In the genomic region with DNA sequence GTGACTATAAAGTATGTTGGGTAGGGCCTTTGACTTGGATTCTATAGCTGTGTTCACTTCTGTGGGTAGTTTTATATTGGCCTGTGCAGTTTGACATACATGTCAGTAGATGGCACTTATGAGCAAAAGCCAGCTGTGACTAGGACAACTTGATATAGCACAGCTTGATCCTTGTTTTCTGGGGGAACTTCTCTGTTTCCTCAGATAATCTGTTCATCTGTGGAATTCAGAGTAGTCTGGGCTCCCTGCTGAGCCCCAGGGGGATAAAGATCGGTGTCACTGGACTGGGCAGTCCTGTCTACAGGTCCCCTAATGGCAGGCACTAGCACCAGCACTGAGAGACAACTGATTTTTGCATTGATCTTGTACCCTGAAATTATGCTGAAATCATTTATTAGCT, we compare ENCODE assay signal across 9 cellular contexts. TPM values are rescaled to one million over a fixed set of nuclear protein-coding genes. Genes with fewer than 3 reads are reported as not detected.
A peak's percentile ranks its signal among the peaks of the same experiment; 100 is the strongest.
DNase-seq lines count a peak whose midpoint lies in the region; ATAC-seq and TF ChIP-seq lines count a peak whose summit lies in the region.
"Had no signal": no experiment of that assay in that cellular context is flagged by ENCODE, and none has a peak within 500 bp of the region (broad histone marks: within the 10 kb centered on the region; RNA-seq: fewer than 3 reads in every experiment).

No MANE protein-coding gene starts in this region.

- POLR2A ChIA-PET in IMR-90 (lab: Charles Lee; ENCODE audit: unreplicated experiment): no interaction called here

- peak; percentile 4; the same call in 1 of the 2 replicates for TF ChIP-seq RAD21 in IMR-90 (IDR thresholded peaks at IDR 0.05; ENCODE audit: low read length)

- H3K9me3 ChIP-seq in IMR-90 (ENCODE audit: control insufficient read depth, insufficient read depth, low read length): peaks cover 4% of the 10 kb centered on the region
- no peaks in the 10 kb centered on the region for H3K9me3 ChIP-seq in testis

- H4K91ac ChIP-seq in IMR-90 (ENCODE audit: insufficient read depth, low read depth, low read length): no peak overlapping the region

- no peak overlapping the region for H3K4me3 Mint-ChIP-seq in glutamatergic neuron (ENCODE audit: unreplicated experiment)
- H3K4me3 Mint-ChIP-seq in activated T-helper 17 cell treated with anti-CD3 and anti-CD28 coated beads, Interleukin-2, amount 50 U/mL, for 72 hours: no peak overlapping the region

- no peak overlapping the region for H3K9ac ChIP-seq in IMR-90 (ENCODE audit: low read depth, low read length)

- H3K4me2 ChIP-seq in IMR-90 (ENCODE audit: low read depth, low read length): no peak overlapping the region

- no peak overlapping the region for H3K23ac ChIP-seq in IMR-90 (ENCODE audit: low read depth, low read length)

- ATAC-seq in GM19324 (IDR thresholded peaks at IDR 0.05; ENCODE audit: low FRiP score, unreplicated experiment): peak; percentile 67
- peak; percentile 74 for ATAC-seq in IMR-90 (ENCODE audit: low read depth)
- ATAC-seq in SK-N-SH treated with all-trans-retinoic acid at 6 μM for 48 hours: peak; percentile 87
- ATAC-seq in HG03439 (IDR thresholded peaks at IDR 0.05; ENCODE audit: unreplicated experiment): no peak
- no peak for ATAC-seq in activated T-helper 17 cell treated with anti-CD3 and anti-CD28 coated beads, Interleukin-2, amount 50 U/mL, for 72 hours (replicated peaks)

- no peak overlapping the region for H4K5ac ChIP-seq in IMR-90 (ENCODE audit: low read depth, low read length)

- H3K36me3 Mint-ChIP-seq in glutamatergic neuron (ENCODE audit: unreplicated experiment): no peaks in the 10 kb centered on the region
- no peaks in the 10 kb centered on the region for H3K36me3 Mint-ChIP-seq in activated T-helper 17 cell treated with anti-CD3 and anti-CD28 coated beads, Interleukin-2, amount 50 U/mL, for 72 hours (ENCODE audit: low read depth)

- WGBS in IMR-90 (ENCODE audit: extremely low coverage in 2 of 2, insufficient read length in 1 of 2), 2 experiments: no CpG with 5 or more reads among the region's 1 CpG
- WGBS in testis, 2 donors: 6 to 19% methylated on average over 1 of the region's 1 CpG

- no peak overlapping the region for H2AK9ac ChIP-seq in IMR-90 (replicated peaks; ENCODE audit: low read depth, low read length, poor library complexity)

- CTCF ChIA-PET in IMR-90 (lab: Yijun Ruan, JAX): interaction anchor here (0.6 to 1.5 kb wide), 3 partner anchors 26 to 636 kb away, joined by 3 to 4 read pairs (median 4); no protein-coding TSS in a partner anchor

- no peak overlapping the region for H3K18ac ChIP-seq in IMR-90 (ENCODE audit: low read depth, low read length)

- no peak overlapping the region for H3K27ac ChIP-seq in C4-2B
- H3K27ac ChIP-seq in IMR-90 (ENCODE audit: insufficient read depth, low read length): no peak overlapping the region
- no peak overlapping the region for H3K27ac ChIP-seq in testis

- H2BK5ac ChIP-seq in IMR-90 (ENCODE audit: low read depth, low read length, poor library complexity, severe bottlenecking): no peak overlapping the region

- no peaks in the 10 kb centered on the region for H3K79me1 ChIP-seq in IMR-90 (ENCODE audit: low read depth in 1 of 2, low read length in 2 of 2)

- peaks cover 1% of the 10 kb centered on the region for H3K27me3 Mint-ChIP-seq in glutamatergic neuron (ENCODE audit: unreplicated experiment)
- H3K27me3 Mint-ChIP-seq in activated T-helper 17 cell treated with anti-CD3 and anti-CD28 coated beads, Interleukin-2, amount 50 U/mL, for 72 hours: peaks cover 3% of the 10 kb centered on the region

- dilution Hi-C loops in IMR-90 (cut with HindIII; ENCODE audit: low sequenced_read_pairs, unreplicated experiment): no loop called here

- no peak overlapping the region for H4K8ac ChIP-seq in IMR-90 (ENCODE audit: low read depth in 2 of 2, low read length in 2 of 2)

- no TSS peak for BruUV-seq in IMR-90 (replicated peaks; lab: Mats Ljungman, UMichigan)

- H3K36me3 ChIP-seq in IMR-90 (ENCODE audit: control insufficient read depth, insufficient read depth, low read length) (no peaks in the 10 kb centered on the region), testis (ENCODE audit: low read depth, missing control alignments) (no peaks in the 10 kb centered on the region)

- TF ChIP-seq POLR2A in IMR-90 (IDR thresholded peaks at IDR 0.05; ENCODE audit: low read depth, low read length): no peak
- no peak for TF ChIP-seq POLR2A in testis (IDR thresholded peaks at IDR 0.05)

- no peaks in the 10 kb centered on the region for H4K20me1 ChIP-seq in IMR-90 (ENCODE audit: insufficient read depth, low read length)

- no peak overlapping the region for H2AK5ac ChIP-seq in IMR-90 (ENCODE audit: low read depth, low read length)

- peaks cover 5% of the 10 kb centered on the region for H3K9me3 Mint-ChIP-seq in glutamatergic neuron (ENCODE audit: unreplicated experiment)
- peaks cover 8% of the 10 kb centered on the region for H3K9me3 Mint-ChIP-seq in activated T-helper 17 cell treated with anti-CD3 and anti-CD28 coated beads, Interleukin-2, amount 50 U/mL, for 72 hours

- peak; percentile 13 for DNase-seq in IMR-90
- no peak for DNase-seq in glutamatergic neuron
- DNase-seq in testis: peak; percentile 13

- H3K4me1 ChIP-seq in IMR-90 (ENCODE audit: control insufficient read depth, insufficient read depth, low read length) (no peaks in the 10 kb centered on the region), testis (no peaks in the 10 kb centered on the region)

- no peak overlapping the region for H3K56ac ChIP-seq in IMR-90 (ENCODE audit: extremely low read depth, insufficient read depth, low read length)

- TF ChIP-seq CTCF in C4-2B (conservative IDR thresholded peaks at IDR 0.05) (peak; percentile 85), IMR-90 (conservative IDR thresholded peaks at IDR 0.05; ENCODE audit: low read depth, low read length) (peak; percentile 49), glutamatergic neuron (IDR thresholded peaks at IDR 0.05; ENCODE audit: partially characterized antibody, unreplicated experiment) (peak; percentile 66), testis (IDR thresholded peaks at IDR 0.05) (peak in 1 of 3 experiments; percentile 39)

- no peak overlapping the region for H2AFZ ChIP-seq in IMR-90 (replicated peaks; ENCODE audit: low read length, poor library complexity)

- H3K14ac ChIP-seq in IMR-90 (replicated peaks; ENCODE audit: low read depth, low read length): no peak overlapping the region

- in situ Hi-C loops in IMR-90 (cut with MboI; ENCODE audit: low sequenced_read_pairs): no loop called here

- H3K4me3 ChIP-seq in IMR-90 (ENCODE audit: insufficient read depth, low read depth, low read length) (no peak overlapping the region), testis (no peak overlapping the region)

- no peaks in the 10 kb centered on the region for H3K4me1 Mint-ChIP-seq in glutamatergic neuron (ENCODE audit: low read depth, unreplicated experiment)
- no peaks in the 10 kb centered on the region for H3K4me1 Mint-ChIP-seq in activated T-helper 17 cell treated with anti-CD3 and anti-CD28 coated beads, Interleukin-2, amount 50 U/mL, for 72 hours

- H3K4ac ChIP-seq in IMR-90 (ENCODE audit: low read depth, low read length): no peak overlapping the region

- H3K9me1 ChIP-seq in IMR-90 (ENCODE audit: insufficient read depth, low read length): no peaks in the 10 kb centered on the region

- intact Hi-C loops in IMR-90 (cut with micrococcal nuclease): no loop called here
- intact Hi-C loops in testis (cut with DNase I; ENCODE audit: low total_unique reads): no loop called here

- no peak overlapping the region for H3K27ac Mint-ChIP-seq in glutamatergic neuron (ENCODE audit: unreplicated experiment)
- no peak overlapping the region for H3K27ac Mint-ChIP-seq in activated T-helper 17 cell treated with anti-CD3 and anti-CD28 coated beads, Interleukin-2, amount 50 U/mL, for 72 hours

- H3K27me3 ChIP-seq in IMR-90 (ENCODE audit: control insufficient read depth, insufficient read depth, low read length): no peaks in the 10 kb centered on the region
- no peaks in the 10 kb centered on the region for H3K27me3 ChIP-seq in testis

- no peak overlapping the region for H2BK15ac ChIP-seq in IMR-90 (ENCODE audit: low read depth, low read length)

- H2BK20ac ChIP-seq in IMR-90 (ENCODE audit: low read depth, low read length): no peak overlapping the region

- H2BK120ac ChIP-seq in IMR-90 (ENCODE audit: low read depth, low read length): no peak overlapping the region

TF ChIP-seq in IMR-90, 13 proteins besides CTCF, POLR2A, EP300 and RAD21 (continues in another document):
- TF ChIP-seq RFX5 (IDR thresholded peaks at IDR 0.05; ENCODE audit: low read depth, low read length) (no peak), MAZ (IDR thresholded peaks at IDR 0.05; ENCODE audit: borderline replicate concordance, low read depth, low read length) (no peak), MAFK (IDR thresholded peaks at IDR 0.05; ENCODE audit: low read depth, low read length) (no peak), RCOR1 (IDR thresholded peaks at IDR 0.05; ENCODE audit: insufficient replicate concordance, low read length) (no peak), CHD1 (IDR thresholded peaks at IDR 0.05; ENCODE audit: low read depth, low read length) (no peak)

TF ChIP-seq in SK-N-SH treated with all-trans-retinoic acid at 6 μM for 48 hours, 23 proteins besides CTCF, POLR2A, EP300 and RAD21 (continues in another document):
- TF ChIP-seq ZNF565 (CRISPR knock-in tag; conservative IDR thresholded peaks at IDR 0.05; ENCODE audit: low read depth): no peak
- TF ChIP-seq ARNTL (CRISPR knock-in tag; IDR thresholded peaks at IDR 0.05; ENCODE audit: borderline replicate concordance, low read depth): no peak
- no peak for TF ChIP-seq ZFP30 (CRISPR knock-in tag; IDR thresholded peaks at IDR 0.05)
- TF ChIP-seq, protein P1, sequence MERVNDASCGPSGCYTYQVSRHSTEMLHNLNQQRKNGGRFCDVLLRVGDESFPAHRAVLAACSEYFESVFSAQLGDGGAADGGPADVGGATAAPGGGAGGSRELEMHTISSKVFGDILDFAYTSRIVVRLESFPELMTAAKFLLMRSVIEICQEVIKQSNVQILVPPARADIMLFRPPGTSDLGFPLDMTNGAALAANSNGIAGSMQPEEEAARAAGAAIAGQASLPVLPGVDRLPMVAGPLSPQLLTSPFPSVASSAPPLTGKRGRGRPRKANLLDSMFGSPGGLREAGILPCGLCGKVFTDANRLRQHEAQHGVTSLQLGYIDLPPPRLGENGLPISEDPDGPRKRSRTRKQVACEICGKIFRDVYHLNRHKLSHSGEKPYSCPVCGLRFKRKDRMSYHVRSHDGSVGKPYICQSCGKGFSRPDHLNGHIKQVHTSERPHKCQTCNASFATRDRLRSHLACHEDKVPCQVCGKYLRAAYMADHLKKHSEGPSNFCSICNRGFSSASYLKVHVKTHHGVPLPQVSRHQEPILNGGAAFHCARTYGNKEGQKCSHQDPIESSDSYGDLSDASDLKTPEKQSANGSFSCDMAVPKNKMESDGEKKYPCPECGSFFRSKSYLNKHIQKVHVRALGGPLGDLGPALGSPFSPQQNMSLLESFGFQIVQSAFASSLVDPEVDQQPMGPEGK (CRISPR knock-in tag; IDR thresholded peaks at IDR 0.05; ENCODE audit: borderline replicate concordance): no peak

RNA-seq across cellular contexts. Expression of a gene that starts 25.4 kb away (rescaled TPM):
- total RNA-seq in IMR-90 (2012; rRNA removed): not detected in 2 replicates
- not detected in 2 replicates for polyA plus RNA-seq in IMR-90 (2012; rRNA removed)
- not detected in 2 replicates for polyA plus RNA-seq in IMR-90 (2012; cell fraction: cytosol; rRNA removed)
- not detected in 2 replicates for polyA plus RNA-seq in IMR-90 (2012; cell fraction: nucleus; rRNA removed; ENCODE audit: low replicate concordance)
- not detected for total RNA-seq in glutamatergic neuron (ENCODE audit: unreplicated experiment)
- not detected for total RNA-seq in testis
- not detected for polyA plus RNA-seq in testis (ENCODE audit: insufficient read depth, low read depth, low replicate concordance)
- not detected for total RNA-seq in activated T-helper 17 cell treated with anti-CD3 and anti-CD28 coated beads, Interleukin-2, amount 50 U/mL, for 72 hours
- total RNA-seq: frontal cortex had no signal

Comparison
In these comparisons a context has a peak if more than half of its experiments do, and no peak if none do; other contexts are left out.
1. ATAC-seq: peak in GM19324 (single experiment), IMR-90 (single experiment) and SK-N-SH treated with all-trans-retinoic acid at 6 μM for 48 hours (single experiment); none in HG03439 (single experiment) and activated T-helper 17 cell treated with anti-CD3 and anti-CD28 coated beads, Interleukin-2, amount 50 U/mL, for 72 hours (single experiment).